8 cellular contexts compared by ENCODE assay signal in genomic region chr5:144189800-144190429, GRCh38. TPM values are rescaled to one million over a fixed set of nuclear protein-coding genes. Genes with fewer than 3 reads are reported as not detected.
DNase-seq lines count a peak whose midpoint lies in the region; ATAC-seq and TF ChIP-seq lines count a peak whose summit lies in the region.

No MANE protein-coding gene starts in this region.

- intact Hi-C loops in adrenal gland (cut with DNase I) = no loop called here

- no peak for TF ChIP-seq POLR2A in adrenal gland (IDR thresholded peaks at IDR 0.05)

- TF ChIP-seq CTCF in adrenal gland (IDR thresholded peaks at IDR 0.05) = no peak

- H2BK15ac ChIP-seq in neuronal stem cell (ENCODE audit: low read length) = no peak overlapping the region

- no peaks in the 10 kb centered on the region for H3K79me1 ChIP-seq in neuronal stem cell (ENCODE audit: low read depth, low read length)

- H3K4me3 ChIP-seq in adrenal gland (no peak overlapping the region), neuronal stem cell (ENCODE audit: low read length in 2 of 2) (no peak overlapping the region)

- no peak overlapping the region for H2AFZ ChIP-seq in neuronal stem cell (ENCODE audit: low read length)

- H3K27me3 ChIP-seq in adrenal gland = no peaks in the 10 kb centered on the region
- H3K27me3 ChIP-seq in neuronal stem cell (ENCODE audit: control insufficient read depth in 3 of 3, insufficient read depth in 3 of 3, low read depth in 1 of 3, low read length in 3 of 3) = no peaks in the 10 kb centered on the region

- peak overlapping the region in 1 of 5 donors; percentile 6 for H3K27ac ChIP-seq in adrenal gland
- H3K27ac ChIP-seq in neuronal stem cell (replicated peaks; ENCODE audit: low read length) = no peak overlapping the region

- H3K9ac ChIP-seq in neuronal stem cell (ENCODE audit: low read depth, low read length, poor library complexity) = no peak overlapping the region

- H3K4me1 Mint-ChIP-seq in T-helper 17 cell = peaks cover 48% of the 10 kb centered on the region

- no peak overlapping the region for H4K8ac ChIP-seq in neuronal stem cell (ENCODE audit: low read depth, low read length)

- H3K36me3 Mint-ChIP-seq in T-helper 17 cell (ENCODE audit: low read depth) = no peaks in the 10 kb centered on the region

- H3K4me3 Mint-ChIP-seq in T-helper 17 cell = peak overlapping the region; percentile 79

- H4K91ac ChIP-seq in neuronal stem cell (ENCODE audit: low read depth, low read length, poor library complexity) = no peak overlapping the region

- no peak overlapping the region for H3K14ac ChIP-seq in neuronal stem cell (ENCODE audit: low read length)

- H2BK5ac ChIP-seq in neuronal stem cell (ENCODE audit: low read length) = no peak overlapping the region

- H2BK12ac ChIP-seq in neuronal stem cell (ENCODE audit: low read length) = no peak overlapping the region

- H2BK120ac ChIP-seq in neuronal stem cell (ENCODE audit: low read depth, low read length) = no peak overlapping the region

- no peaks in the 10 kb centered on the region for H3K27me3 Mint-ChIP-seq in T-helper 17 cell

- WGBS in adrenal gland, 4 donors = 31 to 39% (median 35%) methylated on average over 10 of the region's 10 CpGs
- WGBS in neuronal stem cell (ENCODE audit: extremely low coverage in 2 of 2, insufficient read length in 2 of 2, insufficient replicate concordance in 1 of 2), 2 donors = no CpG with 5 or more reads among the region's 10 CpGs

- no peak overlapping the region for H2AK5ac ChIP-seq in neuronal stem cell (ENCODE audit: low read depth, low read length)

- H3K4ac ChIP-seq in neuronal stem cell (ENCODE audit: low read length) = no peak overlapping the region

- no peak overlapping the region for H3K4me2 ChIP-seq in neuronal stem cell (ENCODE audit: insufficient read depth, low read length, poor library complexity, severe bottlenecking)

- H3K9me3 ChIP-seq in T-helper 17 cell (ENCODE audit: control insufficient read depth, low read length, poor library complexity, severe bottlenecking) (no peaks in the 10 kb centered on the region), adrenal gland (replicated peaks in 1 of 3) (no peaks in the 10 kb centered on the region), neuronal stem cell (replicated peaks in 1 of 2; ENCODE audit: control insufficient read depth in 2 of 2, insufficient read depth in 1 of 2, low read depth in 1 of 2, low read length in 2 of 2) (no peaks in the 10 kb centered on the region)

- H3K27ac Mint-ChIP-seq in T-helper 17 cell = no peak overlapping the region

- no peak overlapping the region for H3K23ac ChIP-seq in neuronal stem cell (ENCODE audit: low read depth, low read length, poor library complexity)

- H3K36me3 ChIP-seq in adrenal gland (replicated peaks in 1 of 2) (no peaks in the 10 kb centered on the region), neuronal stem cell (replicated peaks in 1 of 2; ENCODE audit: control insufficient read depth in 2 of 2, insufficient read depth in 2 of 2, low read length in 2 of 2) (no peaks in the 10 kb centered on the region)

- H3K18ac ChIP-seq in neuronal stem cell (ENCODE audit: low read length) = no peak overlapping the region

- DNase-seq in T-helper 17 cell (peak; percentile 52 to 76 (median 53)), adrenal gland (peak in 6 of 7 donors; percentile 19 to 65 (median 32)), pulmonary artery endothelial cell (ENCODE audit: low read depth, low spot score) (peak; percentile 94), epidermal melanocyte (ENCODE audit: insufficient read length, low spot score) (no peak), neuronal stem cell (ENCODE audit: low spot score) (no peak)

- H3K4me1 ChIP-seq in adrenal gland (replicated peaks in 1 of 2) (peaks cover 0 to 12% of the 10 kb centered on the region in 2 donors), neuronal stem cell (ENCODE audit: control insufficient read depth in 2 of 2, insufficient read depth in 1 of 2, low read depth in 1 of 2, low read length in 2 of 2) (no peaks in the 10 kb centered on the region)

- ATAC-seq in GM18508 (IDR thresholded peaks at IDR 0.05; ENCODE audit: insufficient read depth, unreplicated experiment) = peak; percentile 34
- peak; percentile 31 for ATAC-seq in HG03196 (IDR thresholded peaks at IDR 0.05; ENCODE audit: unreplicated experiment)
- ATAC-seq in T-helper 17 cell = peak; percentile 81
- no peak for ATAC-seq in GM18511 (IDR thresholded peaks at IDR 0.05; ENCODE audit: unreplicated experiment)

RNA-seq across cellular contexts. Expression of gene KCTD16, which starts 19.2 kb away (rescaled TPM):
- total RNA-seq in T-helper 17 cell (not detected), adrenal gland (1 to 10 TPM in 2 of 8 donors, under 1 TPM in 5, not detected in 1; 0.04 to 2.1 (median 0.41) TPM), pulmonary artery endothelial cell (0.07 and 0.13 TPM in 2 replicates)
- polyA plus RNA-seq in adrenal gland = under 1 TPM; 0.13 to 0.55 (median 0.48) TPM
- 0.47 TPM for polyA plus RNA-seq in neuronal stem cell (2013, experiment 1 of 2)
- 0.47 TPM for polyA plus RNA-seq in neuronal stem cell (2013, experiment 2 of 2)

RNA-seq across cellular contexts. Expression of gene YIPF5, which starts 19.5 kb away (rescaled TPM):
- total RNA-seq in T-helper 17 cell (10 to 100 TPM; 40.3 to 46.6 TPM), adrenal gland (10 to 100 TPM; 25.9 to 77.9 (median 49.7) TPM), pulmonary artery endothelial cell (118 and 134 TPM in 2 replicates)
- polyA plus RNA-seq in adrenal gland = 10 to 100 TPM in 1 of 3 donors, 1 to 10 TPM in 2; 5.3 to 72.6 (median 7.0) TPM
- 27.9 TPM for polyA plus RNA-seq in neuronal stem cell (2013, experiment 1 of 2)
- 30.6 TPM for polyA plus RNA-seq in neuronal stem cell (2013, experiment 2 of 2)

Comparison
In these comparisons a context has a peak if more than half of its experiments do, and no peak if none do; other contexts are left out.
1. DNase-seq: peak in T-helper 17 cell (3 of 3), adrenal gland (6 of 7) and pulmonary artery endothelial cell (single experiment); none in epidermal melanocyte (single experiment) and neuronal stem cell (single experiment).